In genomic region chr6:73630401-73630800, GRCh38 we compare ENCODE assay signal across 21 cellular contexts. TPM values are rescaled to one million over a fixed set of nuclear protein-coding genes. Genes with fewer than 3 reads are reported as not detected.
DNase-seq lines count a peak whose midpoint lies in the region; FAIRE-seq and TF ChIP-seq lines count a peak whose summit lies in the region.
"Had no signal": no experiment of that assay in that cellular context is flagged by ENCODE, and none has a peak within 500 bp of the region (broad histone marks: within the 10 kb centered on the region; RNA-seq: fewer than 3 reads in every experiment).

No MANE protein-coding gene starts in this region.

- in situ Hi-C loops in GM13977 (cut with MboI; ENCODE audit: low pct_unique_long_range_greater_than_20kb, low sequenced_read_pairs, unreplicated experiment) = no loop called here

- intact Hi-C loops in MCF 10A (cut with micrococcal nuclease) = no loop called here
- intact Hi-C loops in breast epithelium (cut with DNase I; ENCODE audit: low total_unique reads) = no loop called here

- no peak overlapping the region for H3K9ac ChIP-seq in H1 (replicated peaks in 1 of 4; ENCODE audit: extremely low read depth in 1 of 4, low read depth in 3 of 4, low read length in 3 of 4)
- H3K9ac ChIP-seq: BLaER1 had no signal

- POLR2A ChIA-PET in MCF 10A (lab: Yijun Ruan, JAX) = interaction anchor here (0.6 to 1.7 kb wide), 5 partner anchors 15 to 111 kb away, joined by 3 to 8 read pairs (median 4); partner anchors contain the start of gene SLC17A5
- POLR2A ChIA-PET in H1 (lab: Charles Lee; ENCODE audit: partially characterized antibody) = interaction anchor here (0.8 to 5.0 kb wide), 3 partner anchors 109 to 145 kb away, joined by 4 to 50 read pairs (median 28); partner anchors contain the start of gene EEF1A1

- H3K4me3 Mint-ChIP-seq in MCF 10A (ENCODE audit: unreplicated experiment) = no peak overlapping the region
- H3K4me3 Mint-ChIP-seq: B cell; CD4-positive, CD25-positive, alpha-beta regulatory T cell; CD8-positive, alpha-beta T cell had no signal

- no peak overlapping the region for H2BK20ac ChIP-seq in H1 (ENCODE audit: low read length)

- H3K23me2 ChIP-seq in H1 (ENCODE audit: low read depth, low read length) = no peaks in the 10 kb centered on the region

- no peak overlapping the region for H2BK12ac ChIP-seq in H1 (ENCODE audit: low read depth, low read length)

- TF ChIP-seq CTCF in MCF 10A (IDR thresholded peaks at IDR 0.05; ENCODE audit: unreplicated experiment) = no peak
- no peak for TF ChIP-seq CTCF in breast epithelium (IDR thresholded peaks at IDR 0.05)
- no peak for TF ChIP-seq CTCF in H1 (IDR thresholded peaks at IDR 0.05; ENCODE audit: control extremely low read depth in 1 of 3, insufficient read depth in 1 of 3, low read depth in 1 of 3, low read length in 3 of 3)
- TF ChIP-seq CTCF in GM13977 (IDR thresholded peaks at IDR 0.05; ENCODE audit: extremely low read depth, insufficient read depth, missing control alignments) = no peak

- CTCF ChIA-PET in MCF 10A (lab: Yijun Ruan, JAX) (interaction anchor here (0.7 to 1.9 kb wide), 3 partner anchors 19 to 24 kb away, joined by 3 to 5 read pairs (median 4); no protein-coding TSS in a partner anchor), H1 (lab: Charles Lee; ENCODE audit: partially characterized antibody) (interaction anchor here (0.6 to 4.5 kb wide), 4 partner anchors 19 to 117 kb away, joined by 3 to 23 read pairs (median 4); no protein-coding TSS in a partner anchor)

- no peaks in the 10 kb centered on the region for H3K4me1 Mint-ChIP-seq in MCF 10A (ENCODE audit: insufficient read depth, unreplicated experiment)
- H3K4me1 Mint-ChIP-seq: B cell had no signal

- H3K4me1 ChIP-seq in breast epithelium = no peaks in the 10 kb centered on the region
- no peaks in the 10 kb centered on the region for H3K4me1 ChIP-seq in H1 (replicated peaks in 1 of 4; ENCODE audit: control insufficient read depth in 3 of 4, insufficient read depth in 4 of 4, low read length in 3 of 4)
- H3K4me1 ChIP-seq: BLaER1, Caco-2 had no signal

- DNase-seq in MCF 10A (ENCODE audit: unreplicated experiment) = no peak
- DNase-seq in breast epithelium (ENCODE audit: low spot score in 2 of 2) = no peak
- DNase-seq in NCI-H82 treated with DMSO at 0.1 percent for 48 hours (lab: John Stamatoyannopoulos, UW; ENCODE audit: unreplicated experiment) = peak; percentile 83
- DNase-seq in H1 (ENCODE audit: low read depth in 1 of 2, low spot score in 2 of 2) = no peak
- DNase-seq in GM13977 (ENCODE audit: low spot score) = no peak
- no peak for DNase-seq in A172 (ENCODE audit: low spot score)
- DNase-seq in AG08395 (ENCODE audit: low spot score) = no peak
- DNase-seq: 8988T; Caco-2; CD4-positive, CD25-positive, alpha-beta regulatory T cell; CD8-positive, alpha-beta T cell; DMS53; DMS79 treated with DMSO at 0.1 percent for 48 hours; GF-D8; GOT3; H7; HCEC 1CT had no signal

- no peaks in the 10 kb centered on the region for H4K20me1 ChIP-seq in H1 (replicated peaks in 1 of 2; ENCODE audit: control insufficient read depth in 1 of 2, insufficient read depth in 2 of 2, low read length in 2 of 2)
- H4K20me1 ChIP-seq: BLaER1 had no signal

- peak overlapping the region; percentile 92 for H3K23ac ChIP-seq in H1 (ENCODE audit: insufficient read length)

- no peak overlapping the region for H3K27ac ChIP-seq in breast epithelium
- no peak overlapping the region for H3K27ac ChIP-seq in H1 (ENCODE audit: low read depth, low read length)
- H3K27ac ChIP-seq: BLaER1, C4-2B had no signal

- H3K27me3 Mint-ChIP-seq in MCF 10A (ENCODE audit: insufficient read depth, unreplicated experiment) = no peaks in the 10 kb centered on the region
- H3K27me3 Mint-ChIP-seq: B cell; CD4-positive, CD25-positive, alpha-beta regulatory T cell had no signal

- H3K4me3 ChIP-seq in breast epithelium (no peak overlapping the region), H1 (ENCODE audit: extremely low read depth in 1 of 4, insufficient read depth in 2 of 4, low read depth in 3 of 4, low read length in 4 of 4) (no peak overlapping the region)
- H3K4me3 ChIP-seq: BLaER1 had no signal

- H3K9me3 ChIP-seq in breast epithelium = no peaks in the 10 kb centered on the region
- no peaks in the 10 kb centered on the region for H3K9me3 ChIP-seq in H1 (ENCODE audit: insufficient read depth in 2 of 2, low read depth in 1 of 2, low read length in 1 of 2)
- H3K9me3 ChIP-seq: BLaER1, Caco-2 had no signal

- no peaks in the 10 kb centered on the region for H3K36me3 ChIP-seq in breast epithelium
- peaks cover 0 to 29% (median 3%) of the 10 kb centered on the region in 4 experiments; a peak in 4 of 8 replicates for H3K36me3 ChIP-seq in H1 (ENCODE audit: control insufficient read depth in 2 of 4, insufficient read depth in 4 of 4, low read length in 3 of 4)

- TF ChIP-seq EP300 in H1 (IDR thresholded peaks at IDR 0.05; ENCODE audit: borderline replicate concordance in 1 of 2, low read depth in 2 of 2, low read length in 2 of 2) = no peak

- H3K4ac ChIP-seq in H1 (replicated peaks; ENCODE audit: insufficient read length, low read depth, low read length) = no peak overlapping the region

- H2BK5ac ChIP-seq in H1 (ENCODE audit: low read depth, low read length) = no peak overlapping the region

- H2BK15ac ChIP-seq in H1 (ENCODE audit: low read length) = no peak overlapping the region

- TF ChIP-seq RAD21 in H1 (IDR thresholded peaks at IDR 0.05 in 1 of 2, conservative IDR thresholded peaks at IDR 0.05 in 1 of 2; ENCODE audit: low read depth in 2 of 2, low read length in 2 of 2) = no peak

- H3K27me3 ChIP-seq in breast epithelium (no peaks in the 10 kb centered on the region), H1 (replicated peaks in 1 of 4; ENCODE audit: control insufficient read depth in 3 of 4, extremely low read depth in 1 of 4, insufficient read depth in 3 of 4, low read length in 3 of 4) (no peaks in the 10 kb centered on the region)
- H3K27me3 ChIP-seq: BLaER1 had no signal

- no peaks in the 10 kb centered on the region for H3K79me1 ChIP-seq in H1 (ENCODE audit: low read depth, low read length)

- H3K27ac Mint-ChIP-seq in MCF 10A (ENCODE audit: low read depth, unreplicated experiment) = peak overlapping the region; percentile 35
- H3K27ac Mint-ChIP-seq: B cell; CD8-positive, alpha-beta T cell had no signal

- H4K5ac ChIP-seq in H1 (ENCODE audit: insufficient read length, low read depth, low read length) = no peak overlapping the region

- H3K79me2 ChIP-seq in H1 (ENCODE audit: control insufficient read depth in 1 of 2, insufficient read depth in 2 of 2, low read length in 2 of 2) = no peaks in the 10 kb centered on the region

- WGBS in H1 (ENCODE audit: extremely low coverage in 1 of 2, insufficient coverage in 1 of 2, insufficient read length in 1 of 2, insufficient replicate concordance in 2 of 2, low coverage in 1 of 2, low lambda C conversion rate in 2 of 2, missing lambda C conversion rate in 1 of 2), 2 experiments = 88% methylated on average over 3 of the region's 4 CpGs; no CpG with 5 or more reads in 1 of the 2 experiments

- H2AFZ ChIP-seq in H1 (ENCODE audit: low read length) = no peak overlapping the region

- H3K36me3 Mint-ChIP-seq in MCF 10A (ENCODE audit: insufficient read depth, unreplicated experiment) = peaks cover 37% of the 10 kb centered on the region

- FAIRE-seq in H1 (lab: Jason Lieb, UNC) = no peak
- FAIRE-seq: GM12891 had no signal

- BruUV-seq in MCF 10A (replicated peaks; lab: Mats Ljungman, UMichigan) = no TSS peak

- H3K56ac ChIP-seq in H1 (replicated peaks; ENCODE audit: insufficient read length, low read depth, low read length) = no peak overlapping the region

- H3K9me3 Mint-ChIP-seq in MCF 10A (ENCODE audit: unreplicated experiment) = no peaks in the 10 kb centered on the region
- H3K9me3 Mint-ChIP-seq: CD4-positive, CD25-positive, alpha-beta regulatory T cell; CD8-positive, alpha-beta T cell had no signal

- TF ChIP-seq POLR2A in breast epithelium (IDR thresholded peaks at IDR 0.05) (no peak), H1 (IDR thresholded peaks at IDR 0.05; ENCODE audit: control extremely low read depth in 1 of 2, low read depth in 2 of 2, low read length in 2 of 2) (no peak)

- H3K18ac ChIP-seq in H1 (ENCODE audit: extremely low read depth, low read length) = no peak overlapping the region

- no peak overlapping the region for H3K4me2 ChIP-seq in H1 (ENCODE audit: insufficient read depth in 1 of 2, low read depth in 2 of 2, low read length in 2 of 2)
- H3K4me2 ChIP-seq: BLaER1 had no signal

- no peak overlapping the region for H3K14ac ChIP-seq in H1 (ENCODE audit: insufficient read length)

- H4K8ac ChIP-seq in H1 (ENCODE audit: extremely low read depth, insufficient read depth, low read length) = no peak overlapping the region

- H2BK120ac ChIP-seq in H1 (replicated peaks; ENCODE audit: low read depth, low read length) = no peak overlapping the region

- H4K91ac ChIP-seq in H1 (replicated peaks; ENCODE audit: insufficient read length, low read length) = no peak overlapping the region

- no peak overlapping the region for H2AK5ac ChIP-seq in H1 (ENCODE audit: low read depth, low read length)

RNA-seq across cellular contexts. Expression of gene SLC17A5, which starts 23.4 kb away (rescaled TPM):
- total RNA-seq in MCF 10A (2022) = 6.1 and 7.2 TPM in 2 replicates
- 10 to 100 TPM; 28.8 to 35.1 (median 35.0) TPM for total RNA-seq in breast epithelium
- total RNA-seq in H1 (2021; fragmentation: NEBNext Ultra II Directional; extraction: Animal tissue kit (Norgen Biotek cat#: 25700)) = 11.9 and 14.2 TPM in 2 replicates
- 6.5 and 11.0 TPM in 2 replicates for polyA plus RNA-seq in H1 (2011; rRNA removed)
- polyA plus RNA-seq in H1 (2011; cell fraction: cytosol; rRNA removed) = 8.5 TPM
- polyA plus RNA-seq in H1 (2011; cell fraction: nucleus; rRNA removed) = 3.7 TPM
- polyA plus RNA-seq in H1 (2012, experiment 1 of 2) = 7.0 to 10.6 TPM (median 8.1 TPM) in 4 replicates
- polyA plus RNA-seq in H1 (2012, experiment 2 of 2) = 5.6 TPM
- 12.6 TPM for polyA plus RNA-seq in H1 (2013, experiment 1 of 2)
- polyA plus RNA-seq in H1 (2013, experiment 2 of 2) = 15.4 TPM
- polyA minus RNA-seq in H1 (2011; rRNA and poly(A)+ RNA removed) = 16.3 and 16.5 TPM in 2 replicates
- polyA minus RNA-seq in H1 (2011; cell fraction: cytosol; rRNA and poly(A)+ RNA removed) = 7.9 TPM
- 12.0 TPM for polyA minus RNA-seq in H1 (2011; cell fraction: nucleus; rRNA and poly(A)+ RNA removed)
- total RNA-seq in A172 (2014; rRNA removed; shearing (Covaris generic)) = 13.0 and 15.3 TPM in 2 replicates
